ENCODE assay signal across 19 cellular contexts in genomic region chr5:8473827-8474568, GRCh38.
A peak's percentile ranks its signal among the peaks of the same experiment; 100 is the strongest.
DNase-seq lines count a peak whose midpoint lies in the region; ATAC-seq and TF ChIP-seq lines count a peak whose summit lies in the region.
"Had no signal": no experiment of that assay in that cellular context is flagged by ENCODE, and none has a peak within 500 bp of the region (broad histone marks: within the 10 kb centered on the region; RNA-seq: fewer than 3 reads in every experiment).

No MANE protein-coding gene starts in this region.

- DNase-seq in PC-3: no peak
- no peak for DNase-seq in fibroblast of pulmonary artery (ENCODE audit: low read depth)
- DNase-seq in osteocyte (ENCODE audit: extremely low spot score, unreplicated experiment): no peak
- DNase-seq in erythroblast (lab: John Stamatoyannopoulos, UW): no peak
- DNase-seq: activated CD4-positive, CD25-positive, alpha-beta regulatory T cell; activated T-cell treated with anti-CD3 and anti-CD28 coated beads, Interleukin-2, amount 50 U/mL, for 72 hours; NCI-H2029; T-helper 2 cell had no signal

- no peak for ATAC-seq in PC-3
- ATAC-seq in HG03025 (IDR thresholded peaks at IDR 0.05; ENCODE audit: low FRiP score, unreplicated experiment): no peak
- ATAC-seq in HG02678 (IDR thresholded peaks at IDR 0.05; ENCODE audit: unreplicated experiment): no peak
- ATAC-seq: activated T-cell treated with anti-CD3 and anti-CD28 coated beads, Interleukin-2, amount 50 U/mL, for 72 hours; HepG2; stimulated activated effector memory CD8-positive, alpha-beta T cell treated with anti-CD3 and anti-CD28 coated beads, Interleukin-12 subunit alpha, Interleukin-12 subunit beta, amount 100 ng/mL, for 72 hours had no signal

- CTCF ChIA-PET in PC-3 (lab: Charles Lee): no interaction called here

- no peaks in the 10 kb centered on the region for H4K20me1 ChIP-seq in PC-3 (ENCODE audit: low read length)

- H3K9me2 ChIP-seq in PC-3 (replicated peaks; ENCODE audit: low read length): no peaks in the 10 kb centered on the region

- no peak overlapping the region for H3K4me2 ChIP-seq in PC-3 (ENCODE audit: low read length)

- H3K79me2 ChIP-seq in PC-3 (ENCODE audit: low read length): no peaks in the 10 kb centered on the region

- peaks cover 32% of the 10 kb centered on the region for H3K9me3 ChIP-seq in PC-3 (ENCODE audit: low read length)

- BruUV-seq in PC-3 (replicated peaks; lab: Mats Ljungman, UMichigan): no TSS peak

- H3K27me3 ChIP-seq in PC-3 (ENCODE audit: low read length): no peaks in the 10 kb centered on the region

- H3K27me3 Mint-ChIP-seq in osteocyte (ENCODE audit: unreplicated experiment): no peaks in the 10 kb centered on the region
- H3K27me3 Mint-ChIP-seq: activated naive CD8-positive, alpha-beta T cell; memory B cell had no signal

- peaks cover 10% of the 10 kb centered on the region for H3K9me3 Mint-ChIP-seq in osteocyte (ENCODE audit: unreplicated experiment)

- no peaks in the 10 kb centered on the region for H3K4me1 Mint-ChIP-seq in osteocyte (ENCODE audit: unreplicated experiment)
- H3K4me1 Mint-ChIP-seq: CD14-positive monocyte; memory B cell; nephron; stimulated activated effector memory CD8-positive, alpha-beta T cell treated with anti-CD3 and anti-CD28 coated beads, Interleukin-12 subunit alpha, Interleukin-12 subunit beta, amount 100 ng/mL, for 72 hours had no signal

- H3K9ac ChIP-seq in PC-3 (ENCODE audit: low read length): no peak overlapping the region

- no peak overlapping the region for H3K4me3 ChIP-seq in PC-3 (ENCODE audit: low read length)
- no peak overlapping the region for H3K4me3 ChIP-seq in fibroblast of pulmonary artery (replicated peaks; ENCODE audit: low read depth, low read length)
- H3K4me3 ChIP-seq: coronary artery, thoracic aorta had no signal

- H3K4me3 Mint-ChIP-seq in osteocyte (ENCODE audit: unreplicated experiment): no peak overlapping the region
- H3K4me3 Mint-ChIP-seq: activated naive CD8-positive, alpha-beta T cell; activated T-cell treated with anti-CD3 and anti-CD28 coated beads, Interleukin-2, amount 50 U/mL, for 72 hours; CD14-positive monocyte; memory B cell; nephron; stimulated activated effector memory CD8-positive, alpha-beta T cell treated with anti-CD3 and anti-CD28 coated beads, Interleukin-12 subunit alpha, Interleukin-12 subunit beta, amount 100 ng/mL, for 72 hours had no signal

- TF ChIP-seq POLR2A in erythroblast (IDR thresholded peaks at IDR 0.05; ENCODE audit: low read length): no peak

- H3K4me1 ChIP-seq in PC-3 (ENCODE audit: insufficient read depth, low read length): no peaks in the 10 kb centered on the region

- no peaks in the 10 kb centered on the region for H3F3A ChIP-seq in PC-3 (ENCODE audit: low read length, unreplicated experiment)

- peak; percentile 30 for TF ChIP-seq CTCF in GM12873 (IDR thresholded peaks at IDR 0.05; ENCODE audit: insufficient read depth, low read depth, low read length, missing control alignments)
- TF ChIP-seq CTCF in PC-3 (conservative IDR thresholded peaks at IDR 0.05; ENCODE audit: low read depth, low read length): peak; percentile 51; the same call in 1 of the 2 replicates
- TF ChIP-seq CTCF in fibroblast of pulmonary artery (IDR thresholded peaks at IDR 0.05; ENCODE audit: low read length, missing control alignments): peak; percentile 22
- peak; percentile 26 for TF ChIP-seq CTCF in osteocyte (IDR thresholded peaks at IDR 0.05)

- no peak overlapping the region for H2AFZ ChIP-seq in PC-3 (ENCODE audit: low read length)

- POLR2A ChIA-PET in PC-3 (lab: Charles Lee; ENCODE audit: unreplicated experiment): no interaction called here

- H3K36me3 Mint-ChIP-seq in osteocyte (ENCODE audit: unreplicated experiment): no peaks in the 10 kb centered on the region
- H3K36me3 Mint-ChIP-seq: CD14-positive monocyte; stimulated activated effector memory CD8-positive, alpha-beta T cell treated with anti-CD3 and anti-CD28 coated beads, Interleukin-12 subunit alpha, Interleukin-12 subunit beta, amount 100 ng/mL, for 72 hours had no signal

- intact Hi-C loops in PC-3 (cut with micrococcal nuclease): no loop called here

- H3K27ac ChIP-seq in PC-3 (ENCODE audit: low read length): no peak overlapping the region
- H3K27ac ChIP-seq: coronary artery, thoracic aorta had no signal

- H3K27ac Mint-ChIP-seq in osteocyte (ENCODE audit: unreplicated experiment): no peak overlapping the region
- H3K27ac Mint-ChIP-seq: activated naive CD8-positive, alpha-beta T cell; activated T-cell treated with anti-CD3 and anti-CD28 coated beads, Interleukin-2, amount 50 U/mL, for 72 hours; CD14-positive monocyte; memory B cell; nephron; stimulated activated effector memory CD8-positive, alpha-beta T cell treated with anti-CD3 and anti-CD28 coated beads, Interleukin-12 subunit alpha, Interleukin-12 subunit beta, amount 100 ng/mL, for 72 hours had no signal

- peaks cover 8% of the 10 kb centered on the region; the same call in 1 of the 2 replicates for H3K36me3 ChIP-seq in PC-3 (ENCODE audit: low read depth, low read length)
- H3K36me3 ChIP-seq: thoracic aorta had no signal
